In the genomic region with DNA sequence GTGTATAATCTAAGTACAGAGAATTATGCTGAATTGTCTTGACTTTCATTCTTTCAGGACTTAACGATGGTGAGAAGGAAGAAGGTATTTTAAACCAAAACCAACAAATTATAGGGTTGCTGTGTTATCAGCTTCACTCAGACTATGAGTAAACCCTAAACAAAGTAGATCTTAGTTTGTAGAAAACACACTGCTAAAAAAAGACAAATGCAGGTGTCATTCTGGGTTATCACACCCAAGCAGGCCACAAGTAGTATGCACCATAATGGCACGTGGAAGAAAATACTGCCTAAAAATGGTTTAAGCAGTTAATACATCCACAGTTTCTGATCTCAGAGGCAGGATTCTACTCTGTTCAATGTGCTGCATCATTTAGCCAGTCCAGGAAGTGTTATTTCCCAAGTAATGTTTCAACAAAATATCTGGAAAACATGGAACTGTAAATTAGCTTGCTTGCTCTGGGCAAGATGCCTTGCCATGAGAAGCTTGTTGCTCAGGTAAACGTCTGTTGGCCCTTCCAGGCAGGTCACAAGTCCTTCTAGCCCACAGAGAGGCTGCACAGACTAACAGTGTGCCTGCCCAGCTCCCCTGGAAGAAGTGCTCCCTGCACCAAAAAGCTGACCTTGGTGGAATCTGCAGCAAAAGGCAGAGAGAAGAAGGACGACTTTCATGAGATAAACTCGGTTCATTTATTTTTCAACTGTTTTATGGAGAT, we compare ENCODE assay signal across 10 cellular contexts. TPM values are rescaled to one million over a fixed set of nuclear protein-coding genes. Genes with fewer than 3 reads are reported as not detected.
DNase-seq lines count a peak whose midpoint lies in the region; ATAC-seq and TF ChIP-seq lines count a peak whose summit lies in the region.
"Had no signal": no experiment of that assay in that cellular context is flagged by ENCODE, and none has a peak within 500 bp of the region (broad histone marks: within the 10 kb centered on the region; RNA-seq: fewer than 3 reads in every experiment).

No MANE protein-coding gene starts in this region.

- TF ChIP-seq CTCF in OCI-LY3 (IDR thresholded peaks at IDR 0.05; ENCODE audit: low read depth, low read length): no peak
- no peak for TF ChIP-seq CTCF in psoas muscle (IDR thresholded peaks at IDR 0.05)

- DNase-seq in psoas muscle (no peak), NCI-H748 treated with DMSO at 0.1 percent for 48 hours (lab: John Stamatoyannopoulos, UW) (no peak), cerebellum (ENCODE audit: low spot score) (no peak), RKO (ENCODE audit: low spot score) (no peak), occipital lobe (lab: John Stamatoyannopoulos, UW) (no peak)
- DNase-seq: effector CD4-positive, alpha-beta T cell had no signal

- no peak overlapping the region for H3K9ac ChIP-seq in OCI-LY3 (ENCODE audit: low read length)

- H3K4me3 ChIP-seq in OCI-LY3 (ENCODE audit: low read length): no peak overlapping the region
- peak overlapping the region; percentile 15 for H3K4me3 ChIP-seq in psoas muscle
- H3K4me3 ChIP-seq: thoracic aorta had no signal

- H3K27me3 ChIP-seq in OCI-LY3 (ENCODE audit: low read depth, low read length): no peaks in the 10 kb centered on the region
- no peaks in the 10 kb centered on the region for H3K27me3 ChIP-seq in psoas muscle (ENCODE audit: insufficient read depth in 3 of 3, low read length in 2 of 3)

- ATAC-seq in GM18520 (IDR thresholded peaks at IDR 0.05; ENCODE audit: unreplicated experiment): peak; percentile 27
- peak; percentile 30 for ATAC-seq in GM21786 (IDR thresholded peaks at IDR 0.05; ENCODE audit: unreplicated experiment)
- no peak for ATAC-seq in psoas muscle

- peak overlapping the region; percentile 24; the same call in 1 of the 2 replicates for H3K4me2 ChIP-seq in OCI-LY3 (ENCODE audit: low read length)

- H3K36me3 ChIP-seq in OCI-LY3 (replicated peaks; ENCODE audit: low read depth, low read length) (peaks cover 3% of the 10 kb centered on the region), psoas muscle (ENCODE audit: insufficient read depth in 1 of 2, low read depth in 1 of 2) (no peaks in the 10 kb centered on the region)
- H3K36me3 ChIP-seq: thoracic aorta had no signal

- H3K9me3 ChIP-seq in OCI-LY3 (ENCODE audit: insufficient read depth, low read length) (no peaks in the 10 kb centered on the region), psoas muscle (no peaks in the 10 kb centered on the region)
- H3K9me3 ChIP-seq: thoracic aorta had no signal

- peaks cover 50% of the 10 kb centered on the region for H4K20me1 ChIP-seq in OCI-LY3 (ENCODE audit: insufficient read depth, low read length)

- no peak overlapping the region for H2AFZ ChIP-seq in OCI-LY3 (ENCODE audit: low read depth, low read length)

- intact Hi-C loops in psoas muscle (cut with DNase I): no loop called here

- H3K4me1 ChIP-seq in OCI-LY3 (ENCODE audit: low read length) (peaks cover 31% of the 10 kb centered on the region), psoas muscle (peaks cover 48% of the 10 kb centered on the region)

- H3K27ac ChIP-seq in OCI-LY3 (ENCODE audit: low read length) (no peak overlapping the region), psoas muscle (peak overlapping the region; percentile 70)

- WGBS in psoas muscle, 3 donors: 56 to 69% (median 62%) methylated on average over 5 of the region's 5 CpGs

- peaks cover 92% of the 10 kb centered on the region for H3K79me2 ChIP-seq in OCI-LY3 (ENCODE audit: low read length)

RNA-seq across cellular contexts. Expression of a gene that starts 4.1 kb away (rescaled TPM):
- 1 to 10 TPM; 3.4 to 7.8 (median 6.4) TPM for total RNA-seq in psoas muscle
- polyA plus RNA-seq in psoas muscle: 1 to 10 TPM; 2.2 to 7.9 (median 3.5) TPM
- 14.2 TPM for total RNA-seq in cerebellum
- 26.5 TPM for total RNA-seq in occipital lobe

Comparison
In these comparisons a context has a peak if more than half of its experiments do, and no peak if none do; other contexts are left out.
1. ATAC-seq: peak in GM18520 (single experiment) and GM21786 (single experiment); none in psoas muscle (0 of 4).